ENCODE assay signal across 21 cellular contexts in the genomic region with DNA sequence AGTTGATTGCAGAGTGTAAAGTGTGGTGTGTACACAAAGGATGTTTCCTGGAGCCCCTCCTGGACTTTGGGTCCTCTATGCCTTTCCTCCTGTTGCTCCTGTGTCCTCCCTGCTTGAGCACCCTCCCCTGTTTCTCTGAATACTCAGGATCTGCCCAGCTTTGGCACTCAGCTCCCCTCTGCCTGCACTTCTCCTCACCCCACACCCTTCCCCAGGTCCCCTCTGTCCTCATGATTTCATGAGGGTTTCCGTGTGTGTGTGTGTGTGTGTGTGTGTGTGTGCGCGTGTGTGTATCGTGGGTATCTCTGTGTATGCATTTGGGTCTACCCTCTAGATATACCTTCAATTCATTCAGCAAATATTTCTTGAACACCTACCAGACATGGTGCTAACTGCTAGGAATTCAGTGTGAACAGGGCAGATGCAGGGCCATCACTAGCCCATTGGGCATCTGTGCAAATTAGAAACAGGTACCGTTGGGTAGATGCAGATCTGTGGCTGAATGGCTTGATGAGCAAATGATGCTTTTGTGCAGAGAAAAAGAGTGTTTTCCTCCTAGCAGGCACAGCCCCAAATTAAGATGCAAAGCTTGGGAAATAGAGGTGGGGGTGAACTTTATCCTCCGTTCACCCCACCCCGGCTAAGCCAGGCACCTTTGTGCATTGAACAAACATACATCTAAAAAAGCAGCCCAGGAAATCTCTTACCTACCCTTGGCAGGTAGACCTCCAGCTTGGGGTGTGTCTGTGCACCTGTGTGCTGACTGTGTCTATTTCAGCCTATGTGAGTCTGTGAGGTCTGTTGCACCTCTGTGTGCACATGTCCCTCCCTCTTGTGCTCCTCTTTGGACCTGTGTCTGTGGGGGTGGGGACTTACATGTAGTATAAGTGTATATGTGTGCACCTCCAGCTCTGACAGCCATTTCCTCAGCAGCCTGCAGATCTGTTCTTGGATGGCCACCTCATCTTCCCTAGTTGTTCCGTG.
"Had no signal": no experiment of that assay in that cellular context is flagged by ENCODE, and none has a peak within 500 bp of the region (broad histone marks: within the 10 kb centered on the region; RNA-seq: fewer than 3 reads in every experiment).

No MANE protein-coding gene starts in this region.

- ATAC-seq: foreskin keratinocyte, natural killer cell had no signal

- H3K4me3 Mint-ChIP-seq: activated naive CD4-positive, alpha-beta T cell treated with anti-CD3 and anti-CD28 coated beads, Interleukin-2, amount 50 U/mL, for 24 hours; activated T-helper 1 cell treated with anti-CD3 and anti-CD28 coated beads, Interleukin-12 subunit alpha, Interleukin-12 subunit beta, Interleukin-2, Interleukin-4 antibody, amounts not matched to agents 30 ng/mL and 10 ng/mL and 1 ng/mL, durations not matched to agents 14 hours and 24 hours and 36 hours; immature natural killer cell; natural killer cell had no signal

- H3K27me3 Mint-ChIP-seq: activated naive CD4-positive, alpha-beta T cell treated with anti-CD3 and anti-CD28 coated beads, Interleukin-2, amount 50 U/mL, for 24 hours had no signal

- H3K36me3 Mint-ChIP-seq: activated naive CD4-positive, alpha-beta T cell treated with anti-CD3 and anti-CD28 coated beads, Interleukin-2, amount 50 U/mL, for 24 hours; immature natural killer cell; natural killer cell had no signal

- H3K9me3 ChIP-seq: adrenal gland, ascending aorta, left lung, ovary, prostate gland, spleen, thoracic aorta, upper lobe of left lung had no signal

- H3K27ac Mint-ChIP-seq: activated naive CD4-positive, alpha-beta T cell treated with anti-CD3 and anti-CD28 coated beads, Interleukin-2, amount 50 U/mL, for 24 hours; activated T-helper 1 cell treated with anti-CD3 and anti-CD28 coated beads, Interleukin-12 subunit alpha, Interleukin-12 subunit beta, Interleukin-2, Interleukin-4 antibody, amounts not matched to agents 30 ng/mL and 10 ng/mL and 1 ng/mL, durations not matched to agents 14 hours and 24 hours and 36 hours; immature natural killer cell; natural killer cell had no signal

- H3K4me1 ChIP-seq: adrenal gland, ascending aorta, foreskin keratinocyte, prostate gland, upper lobe of left lung had no signal

- H3K4me1 Mint-ChIP-seq: immature natural killer cell had no signal

- H3K27me3 ChIP-seq: adrenal gland, ascending aorta, brain microvascular endothelial cell, foreskin keratinocyte, left lung, ovary, spleen, upper lobe of left lung had no signal

- H3K4me3 ChIP-seq: adrenal gland, ascending aorta, left lung, ovary, prostate gland, spleen, thoracic aorta, upper lobe of left lung had no signal

- H3K27ac ChIP-seq: adrenal gland, ascending aorta, brain microvascular endothelial cell, foreskin keratinocyte, left lung, ovary, prostate gland, spleen, thoracic aorta, upper lobe of left lung had no signal

- H3K36me3 ChIP-seq: adrenal gland, ascending aorta, brain microvascular endothelial cell, left lung, ovary, prostate gland, spleen, thoracic aorta, upper lobe of left lung had no signal

- H3K9me3 Mint-ChIP-seq: activated naive CD4-positive, alpha-beta T cell treated with anti-CD3 and anti-CD28 coated beads, Interleukin-2, amount 50 U/mL, for 24 hours; immature natural killer cell; natural killer cell had no signal

- DNase-seq: activated CD4-positive, alpha-beta T cell treated with anti-CD3 and anti-CD28 coated beads, Interleukin-2, amount 50 U/mL, for 48 hours; activated gamma-delta T cell; adrenal gland; brain microvascular endothelial cell; caudate nucleus; dermis blood vessel endothelial cell; effector CD8-positive, alpha-beta T cell; foreskin keratinocyte; immature natural killer cell; left lung; natural killer cell; ovary; spleen; stimulated activated CD4-positive, alpha-beta T cell treated with anti-CD3 and anti-CD28 coated beads, Interleukin-4, amount 100 ng/mL, for 1 hour; stimulated activated naive CD4-positive, alpha-beta T cell; upper lobe of left lung had no signal
